In the genomic region with DNA sequence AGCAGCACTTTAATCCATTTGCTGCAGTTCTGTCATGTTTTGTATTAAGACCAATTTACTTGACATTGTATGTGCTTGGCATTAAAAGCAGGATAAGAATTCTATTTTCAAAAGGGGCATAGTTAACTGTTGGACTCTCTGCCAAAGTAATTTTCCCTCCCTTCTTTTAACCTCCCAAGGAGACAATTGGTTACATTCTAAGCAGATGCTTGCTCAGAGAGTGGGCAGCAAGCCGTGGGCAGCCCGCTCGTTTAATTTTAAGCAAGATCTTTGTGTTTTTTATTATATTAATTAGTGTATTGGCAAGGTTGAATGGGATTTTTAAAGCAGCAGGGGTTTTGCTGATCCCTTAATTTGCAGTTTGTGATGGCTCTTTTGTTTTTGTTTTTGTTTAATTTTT, we compare ENCODE assay signal across 22 cellular contexts.
"Had no signal": no experiment of that assay in that cellular context is flagged by ENCODE, and none has a peak within 500 bp of the region (broad histone marks: within the 10 kb centered on the region; RNA-seq: fewer than 3 reads in every experiment).

No MANE protein-coding gene starts in this region.

- H3K9me3 ChIP-seq: body of pancreas, prostate gland, upper lobe of right lung had no signal

- H3K4me1 Mint-ChIP-seq: activated CD4-positive, alpha-beta T cell treated with anti-CD3 and anti-CD28 coated beads for 36 hours; activated T-helper 17 cell treated with anti-CD3 and anti-CD28 coated beads, Interleukin-2, amount 50 U/mL, for 72 hours; immature natural killer cell; memory B cell; naive B cell; neural crest cell had no signal

- H3K36me3 ChIP-seq: heart left ventricle, prostate gland, upper lobe of right lung had no signal

- H3K9me3 Mint-ChIP-seq: neural crest cell had no signal

- ATAC-seq: activated CD4-positive, alpha-beta T cell treated with anti-CD3 and anti-CD28 coated beads for 36 hours; activated T-helper 17 cell treated with anti-CD3 and anti-CD28 coated beads, Interleukin-2, amount 50 U/mL, for 72 hours; body of pancreas; heart left ventricle; left ventricle myocardium superior; mucosa of descending colon; right cardiac atrium; upper lobe of right lung had no signal

- DNase-seq: activated CD4-positive, alpha-beta memory T cell treated with anti-CD3 and anti-CD28 coated beads for 36 hours; activated CD4-positive, alpha-beta T cell treated with anti-CD3 and anti-CD28 coated beads for 36 hours; activated naive CD4-positive, alpha-beta T cell; activated naive CD8-positive, alpha-beta T cell treated with anti-CD3 and anti-CD28 coated beads for 36 hours; amniotic stem cell; body of pancreas; central memory CD4-positive, alpha-beta T cell; cortex of kidney; heart left ventricle; immature natural killer cell; kidney glomerular epithelial cell; left ventricle myocardium superior; mucosa of descending colon; naive B cell; right cardiac atrium; stimulated activated CD4-positive, alpha-beta T cell treated with anti-CD3 and anti-CD28 coated beads, Interleukin-4, amount 100 ng/mL, for 1 hour; T-helper 2 cell; upper lobe of right lung had no signal

- H3K36me3 Mint-ChIP-seq: activated CD4-positive, alpha-beta memory T cell treated with anti-CD3 and anti-CD28 coated beads for 36 hours; activated naive CD8-positive, alpha-beta T cell treated with anti-CD3 and anti-CD28 coated beads for 36 hours; immature natural killer cell; memory B cell; naive B cell had no signal

- H3K4me3 Mint-ChIP-seq: activated CD4-positive, alpha-beta memory T cell treated with anti-CD3 and anti-CD28 coated beads for 36 hours; activated CD4-positive, alpha-beta T cell treated with anti-CD3 and anti-CD28 coated beads for 36 hours; activated naive CD8-positive, alpha-beta T cell treated with anti-CD3 and anti-CD28 coated beads for 36 hours; activated T-helper 17 cell treated with anti-CD3 and anti-CD28 coated beads, Interleukin-2, amount 50 U/mL, for 72 hours; immature natural killer cell; memory B cell; naive B cell; neural crest cell had no signal

- H3K27me3 ChIP-seq: body of pancreas, heart left ventricle, upper lobe of right lung had no signal

- H3K4me1 ChIP-seq: body of pancreas, heart left ventricle, prostate gland, upper lobe of right lung had no signal

- H3K27ac ChIP-seq: body of pancreas, heart left ventricle, prostate gland, upper lobe of right lung had no signal

- H3K27ac Mint-ChIP-seq: activated CD4-positive, alpha-beta memory T cell treated with anti-CD3 and anti-CD28 coated beads for 36 hours; activated CD4-positive, alpha-beta T cell treated with anti-CD3 and anti-CD28 coated beads for 36 hours; activated naive CD8-positive, alpha-beta T cell treated with anti-CD3 and anti-CD28 coated beads for 36 hours; activated T-helper 17 cell treated with anti-CD3 and anti-CD28 coated beads, Interleukin-2, amount 50 U/mL, for 72 hours; immature natural killer cell; memory B cell; naive B cell had no signal

- H3K27me3 Mint-ChIP-seq: activated CD4-positive, alpha-beta memory T cell treated with anti-CD3 and anti-CD28 coated beads for 36 hours; activated CD4-positive, alpha-beta T cell treated with anti-CD3 and anti-CD28 coated beads for 36 hours; activated naive CD8-positive, alpha-beta T cell treated with anti-CD3 and anti-CD28 coated beads for 36 hours; activated T-helper 17 cell treated with anti-CD3 and anti-CD28 coated beads, Interleukin-2, amount 50 U/mL, for 72 hours; naive B cell had no signal

- H3K4me3 ChIP-seq: body of pancreas, heart left ventricle, mucosa of descending colon, prostate gland, upper lobe of right lung had no signal
